22 cellular contexts compared by ENCODE assay signal in the genomic region with DNA sequence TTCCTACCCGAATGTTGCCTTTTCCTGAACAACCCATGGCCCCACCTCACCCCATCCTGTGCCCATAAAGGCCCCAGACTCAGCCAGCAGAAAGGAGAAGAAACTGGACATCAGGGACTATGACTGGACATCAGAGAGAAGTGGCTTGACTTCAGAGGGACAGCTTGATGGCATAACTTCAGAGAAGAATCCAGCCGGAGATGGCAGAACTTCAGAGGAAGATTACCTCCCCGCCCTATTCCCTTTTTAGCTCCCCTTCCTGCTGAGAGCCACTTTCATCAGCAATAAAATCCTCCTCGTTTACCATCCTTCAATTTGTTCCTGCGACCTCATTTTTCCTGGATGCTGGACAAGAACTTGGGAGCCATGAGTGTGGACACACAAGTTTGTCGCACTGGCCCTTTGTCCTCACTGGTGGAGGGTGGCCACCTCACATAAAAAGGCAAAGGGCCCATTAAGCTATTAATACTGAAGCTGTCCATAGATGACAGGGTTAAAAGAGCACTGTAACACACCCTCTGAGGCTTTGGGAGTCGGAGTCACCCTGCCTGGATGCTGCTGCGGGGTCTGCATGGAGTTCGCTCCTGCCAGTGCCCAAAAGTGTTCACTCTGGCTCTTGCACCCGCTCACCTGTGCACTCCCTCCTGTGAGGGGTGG.
DNase-seq lines count a peak whose midpoint lies in the region; ATAC-seq and TF ChIP-seq lines count a peak whose summit lies in the region.
"Had no signal": no experiment of that assay in that cellular context is flagged by ENCODE, and none has a peak within 500 bp of the region (broad histone marks: within the 10 kb centered on the region; RNA-seq: fewer than 3 reads in every experiment).

No MANE protein-coding gene starts in this region.

- H3K27ac ChIP-seq in mammary epithelial cell (ENCODE audit: insufficient read depth, low read depth, low read length) (peak overlapping the region; percentile 15), breast epithelium (no peak overlapping the region), epithelial cell of prostate (peak overlapping the region; percentile 48), heart right ventricle (no peak overlapping the region), upper lobe of right lung (no peak overlapping the region)
- H3K27ac ChIP-seq: 22Rv1; BLaER1 treated with 17β-estradiol and CSF1 and Interleukin-3, amounts not matched to agents 10 nM and 100 nM had no signal

- H3K9me3 ChIP-seq in mammary epithelial cell (replicated peaks; ENCODE audit: insufficient read depth, low read length) = peaks cover 4% of the 10 kb centered on the region
- peaks cover 0 to 2% of the 10 kb centered on the region in 2 donors for H3K9me3 ChIP-seq in breast epithelium
- H3K9me3 ChIP-seq in heart right ventricle = peaks cover 0 to 17% (median 0%) of the 10 kb centered on the region in 11 donors
- no peaks in the 10 kb centered on the region for H3K9me3 ChIP-seq in upper lobe of right lung
- H3K9me3 ChIP-seq: BE2C had no signal

- H3K27me3 ChIP-seq in mammary epithelial cell (ENCODE audit: insufficient read depth, low read length) (no peaks in the 10 kb centered on the region), breast epithelium (no peaks in the 10 kb centered on the region), heart right ventricle (no peaks in the 10 kb centered on the region), upper lobe of right lung (no peaks in the 10 kb centered on the region)
- H3K27me3 ChIP-seq: BE2C; BLaER1 treated with 17β-estradiol and CSF1 and Interleukin-3, amounts not matched to agents 10 nM and 100 nM had no signal

- no peak overlapping the region for H3K9ac ChIP-seq in mammary epithelial cell (ENCODE audit: insufficient read depth, low read length)
- H3K9ac ChIP-seq: BLaER1 treated with 17β-estradiol and CSF1 and Interleukin-3, amounts not matched to agents 10 nM and 100 nM had no signal

- H3K79me2 ChIP-seq in mammary epithelial cell (ENCODE audit: insufficient read depth, low read length) = no peaks in the 10 kb centered on the region

- no peak for DNase-seq in mammary epithelial cell
- DNase-seq in breast epithelium (ENCODE audit: low spot score in 2 of 2) = no peak
- peak; percentile 4 for DNase-seq in UCSD-AML1 (lab: John Stamatoyannopoulos, UW; ENCODE audit: unreplicated experiment)
- no peak for DNase-seq in epithelial cell of prostate (ENCODE audit: low read depth, low spot score)
- DNase-seq in heart right ventricle = no peak
- DNase-seq in OCI-M2 (lab: John Stamatoyannopoulos, UW; ENCODE audit: unreplicated experiment) = no peak
- DNase-seq in upper lobe of right lung = no peak
- DNase-seq: ACHN; AML-193; BE2C; CD4-positive, alpha-beta T cell; CD8-positive, alpha-beta memory T cell; DMS 273 treated with DMSO at 0.1 percent for 48 hours; DMS79; GDM1; GOT3; H7; HCEC 1CT had no signal

- H3K4me3 ChIP-seq in mammary epithelial cell (replicated peaks in 1 of 3; ENCODE audit: insufficient read depth in 1 of 3, low read depth in 2 of 3, low read length in 3 of 3) (no peak overlapping the region), breast epithelium (no peak overlapping the region), heart right ventricle (no peak overlapping the region), upper lobe of right lung (no peak overlapping the region)
- H3K4me3 ChIP-seq: BLaER1 treated with 17β-estradiol and CSF1 and Interleukin-3, amounts not matched to agents 10 nM and 100 nM; GM12878 had no signal

- no peaks in the 10 kb centered on the region for H4K20me1 ChIP-seq in mammary epithelial cell (ENCODE audit: insufficient read depth, low read length)
- H4K20me1 ChIP-seq: BLaER1 treated with 17β-estradiol and CSF1 and Interleukin-3, amounts not matched to agents 10 nM and 100 nM had no signal

- in situ Hi-C loops in mammary epithelial cell (cut with MboI; ENCODE audit: low sequenced_read_pairs in 2 of 2) = no loop called here

- ATAC-seq in esophagus mucosa = no peak
- no peak for ATAC-seq in heart right ventricle
- ATAC-seq in upper lobe of right lung = no peak
- ATAC-seq: GM12878 had no signal

- no peak for TF ChIP-seq CTCF in mammary epithelial cell (conservative IDR thresholded peaks at IDR 0.05 in 1 of 2, IDR thresholded peaks at IDR 0.05 in 1 of 2; ENCODE audit: extremely low read depth in 1 of 2, insufficient read depth in 1 of 2, low read depth in 1 of 2, low read length in 2 of 2)
- no peak for TF ChIP-seq CTCF in breast epithelium (IDR thresholded peaks at IDR 0.05)
- TF ChIP-seq CTCF in heart right ventricle (IDR thresholded peaks at IDR 0.05) = no peak
- no peak for TF ChIP-seq CTCF in upper lobe of right lung (IDR thresholded peaks at IDR 0.05)

- H3K36me3 ChIP-seq in mammary epithelial cell (ENCODE audit: insufficient read depth, low read length) = no peaks in the 10 kb centered on the region
- H3K36me3 ChIP-seq in breast epithelium = no peaks in the 10 kb centered on the region
- no peaks in the 10 kb centered on the region for H3K36me3 ChIP-seq in heart right ventricle
- no peaks in the 10 kb centered on the region for H3K36me3 ChIP-seq in upper lobe of right lung
- H3K36me3 ChIP-seq: BE2C; BLaER1 treated with 17β-estradiol and CSF1 and Interleukin-3, amounts not matched to agents 10 nM and 100 nM had no signal

- dilution Hi-C loops in mammary epithelial cell (cut with HindIII; ENCODE audit: low sequenced_read_pairs) = no loop called here

- H3K4me2 ChIP-seq in mammary epithelial cell (ENCODE audit: insufficient read depth, low read depth, low read length) = no peak overlapping the region
- H3K4me2 ChIP-seq: BLaER1 treated with 17β-estradiol and CSF1 and Interleukin-3, amounts not matched to agents 10 nM and 100 nM had no signal

- CTCF ChIA-PET in mammary epithelial cell (lab: Charles Lee; ENCODE audit: low non-redundant PET) = interaction anchor here (0.5 to 0.6 kb wide), 2 partner anchors 27 to 33 kb away, joined by 3 to 4 read pairs; no protein-coding TSS in a partner anchor

- no TSS peak for BruUV-seq in mammary epithelial cell (replicated peaks; lab: Mats Ljungman, UMichigan)

- intact Hi-C loops in mammary epithelial cell (cut with micrococcal nuclease) (no loop called here), breast epithelium (cut with DNase I; ENCODE audit: low total_unique reads) (no loop called here), heart right ventricle (cut with DNase I) (no loop called here), upper lobe of right lung (cut with DNase I) (no loop called here)

- H3K4me1 ChIP-seq in mammary epithelial cell (ENCODE audit: insufficient read depth, low read length) (peaks cover 29% of the 10 kb centered on the region), breast epithelium (no peaks in the 10 kb centered on the region), heart right ventricle (no peaks in the 10 kb centered on the region), upper lobe of right lung (no peaks in the 10 kb centered on the region)
- H3K4me1 ChIP-seq: BE2C; BLaER1 treated with 17β-estradiol and CSF1 and Interleukin-3, amounts not matched to agents 10 nM and 100 nM had no signal

- peak overlapping the region; percentile 72 for H2AFZ ChIP-seq in mammary epithelial cell (ENCODE audit: low read depth, low read length)

- no peak for TF ChIP-seq POLR2A in breast epithelium (IDR thresholded peaks at IDR 0.05)

- 86% methylated on average over 9 of the region's 10 CpGs for WGBS in mammary epithelial cell (ENCODE audit: low coverage, missing lambda C conversion rate)
- WGBS in heart right ventricle, 2 donors = 85 to 90% methylated on average over 10 of the region's 10 CpGs

Comparison
In these comparisons a context has a peak if more than half of its experiments do, and no peak if none do; other contexts are left out.
1. H3K27ac ChIP-seq: peak in mammary epithelial cell (single experiment) and epithelial cell of prostate (single experiment); none in breast epithelium (0 of 2), heart right ventricle (0 of 10) and upper lobe of right lung (single experiment).